ENCODE assay signal across 1 cellular context in genomic region chr15:58522391-58522790, GRCh38.
TF ChIP-seq lines count a peak whose summit lies in the region.

No MANE protein-coding gene starts in this region.

TF ChIP-seq in GM23338, 12 proteins besides CTCF, POLR2A, EP300 and RAD21 (continued from another document):
- no peak for TF ChIP-seq REST (IDR thresholded peaks at IDR 0.05; ENCODE audit: unreplicated experiment)
